ENCODE assay signal across 35 cellular contexts in the genomic region with DNA sequence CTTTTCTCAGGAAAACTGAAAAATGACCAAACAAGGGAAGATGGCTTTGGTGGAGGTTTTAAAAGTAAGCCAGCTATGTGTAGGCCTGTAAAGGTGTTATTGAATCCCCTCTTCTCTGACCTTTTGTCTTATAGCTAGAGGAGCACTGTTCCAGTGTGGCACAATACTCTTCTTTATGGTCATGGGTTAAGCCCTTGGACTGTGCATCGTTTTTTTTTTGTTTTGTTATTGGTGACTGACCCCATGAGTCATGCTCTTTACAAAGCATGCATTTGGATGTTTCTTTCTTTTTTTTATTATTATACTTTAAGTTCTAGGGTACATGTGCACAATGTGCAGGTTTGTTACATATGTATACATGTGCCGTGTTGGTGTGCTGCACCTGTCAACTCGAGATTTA. TPM values are rescaled to one million over a fixed set of nuclear protein-coding genes. Genes with fewer than 3 reads are reported as not detected.
DNase-seq lines count a peak whose midpoint lies in the region; ATAC-seq and TF ChIP-seq lines count a peak whose summit lies in the region.
"Had no signal": no experiment of that assay in that cellular context is flagged by ENCODE, and none has a peak within 500 bp of the region (broad histone marks: within the 10 kb centered on the region; RNA-seq: fewer than 3 reads in every experiment).

No MANE protein-coding gene starts in this region.

- no peak overlapping the region for H2AFZ ChIP-seq in neural progenitor cell (replicated peaks)
- H2AFZ ChIP-seq: parathyroid adenoma had no signal

- no peaks in the 10 kb centered on the region for H3K9me3 Mint-ChIP-seq in neural progenitor cell
- H3K9me3 Mint-ChIP-seq: activated naive CD8-positive, alpha-beta T cell treated with anti-CD3 and anti-CD28 coated beads, Interleukin-2, amount 50 U/mL, for 24 hours; activated T-cell treated with anti-CD3 and anti-CD28 coated beads, Interleukin-2, amount 50 U/mL, for 24 hours; CD8-positive, alpha-beta memory T cell; nephron progenitor cell; stimulated activated naive CD8-positive, alpha-beta T cell treated with anti-CD3 and anti-CD28 coated beads, Interleukin-15, Interleukin-2, amounts not matched to agents 100 ng/mL and 50 ng/mL, for 24 hours had no signal

- DNase-seq in DMS53 (lab: John Stamatoyannopoulos, UW) (peak; percentile 15), DMS53 treated with DMSO at 0.1 percent for 48 hours (lab: John Stamatoyannopoulos, UW; ENCODE audit: unreplicated experiment) (no peak), amniotic epithelial cell (ENCODE audit: low read depth) (peak; percentile 26), fibroblast of peridontal ligament (ENCODE audit: extremely low read depth) (peak; percentile 40), neural progenitor cell (ENCODE audit: low spot score) (no peak), heart right ventricle (no peak)
- no peak for DNase-seq in central memory CD4-positive, alpha-beta T cell
- DNase-seq: activated CD4-positive, alpha-beta T cell treated with anti-CD3 and anti-CD28 coated beads for 4 hours; activated CD8-positive, alpha-beta memory T cell treated with anti-CD3 and anti-CD28 coated beads for 24 hours; activated gamma-delta T cell treated with Interleukin-2 at 50 U/mL for 16 hours; activated naive CD8-positive, alpha-beta T cell treated with anti-CD3 and anti-CD28 coated beads, Interleukin-2, amount 50 U/mL, for 24 hours; activated T-cell treated with anti-CD3 and anti-CD28 coated beads, Interleukin-2, amount 50 U/mL, for 24 hours; AML-193; CD8-positive, alpha-beta memory T cell; cortex of kidney; DMS153; hypothalamus; left ventricle myocardium superior; mucosa of descending colon; NCI-H1092; NCI-H187; NCI-H2171 treated with DMSO at 0.1 percent for 48 hours; NCI-H526; nephron progenitor cell; sigmoid colon; SJCRH30; T-helper 17 cell; thyroid gland had no signal

- H3K4me2 ChIP-seq in skeletal muscle satellite cell (ENCODE audit: low read length) (peak overlapping the region; percentile 7), neural progenitor cell (no peak overlapping the region)

- no peaks in the 10 kb centered on the region for H3K36me3 Mint-ChIP-seq in neural progenitor cell
- H3K36me3 Mint-ChIP-seq: CD8-positive, alpha-beta memory T cell had no signal

- no peaks in the 10 kb centered on the region for H3K79me2 ChIP-seq in neural progenitor cell (ENCODE audit: low read depth)
- H3K79me2 ChIP-seq: parathyroid adenoma had no signal

- H3K36me3 ChIP-seq in skeletal muscle satellite cell (ENCODE audit: insufficient read depth, low read length) (no peaks in the 10 kb centered on the region), neural progenitor cell (no peaks in the 10 kb centered on the region), heart right ventricle (peaks cover 0 to 52% (median 0%) of the 10 kb centered on the region in 9 donors)
- H3K36me3 ChIP-seq: breast epithelium, sigmoid colon, SJCRH30, thyroid gland had no signal

- H3K27me3 ChIP-seq in skeletal muscle satellite cell (ENCODE audit: control insufficient read depth, insufficient read depth, low read length), result no peaks in the 10 kb centered on the region
- H3K27me3 ChIP-seq in neural progenitor cell, result no peaks in the 10 kb centered on the region
- H3K27me3 ChIP-seq in heart right ventricle, result no peaks in the 10 kb centered on the region
- H3K27me3 ChIP-seq: breast epithelium, sigmoid colon, SJCRH30, thyroid gland had no signal

- H3K4me3 Mint-ChIP-seq in neural progenitor cell, result no peak overlapping the region
- H3K4me3 Mint-ChIP-seq: activated naive CD8-positive, alpha-beta T cell treated with anti-CD3 and anti-CD28 coated beads, Interleukin-2, amount 50 U/mL, for 24 hours; activated T-cell treated with anti-CD3 and anti-CD28 coated beads, Interleukin-2, amount 50 U/mL, for 24 hours; CD8-positive, alpha-beta memory T cell; nephron progenitor cell; stimulated activated naive CD8-positive, alpha-beta T cell treated with anti-CD3 and anti-CD28 coated beads, Interleukin-15, Interleukin-2, amounts not matched to agents 100 ng/mL and 50 ng/mL, for 24 hours; T-helper 17 cell had no signal

- peaks cover 2% of the 10 kb centered on the region for H3K27me3 Mint-ChIP-seq in neural progenitor cell (ENCODE audit: insufficient read depth, low read depth)
- H3K27me3 Mint-ChIP-seq: activated naive CD8-positive, alpha-beta T cell treated with anti-CD3 and anti-CD28 coated beads, Interleukin-2, amount 50 U/mL, for 24 hours; activated T-cell treated with anti-CD3 and anti-CD28 coated beads, Interleukin-2, amount 50 U/mL, for 24 hours; stimulated activated naive CD8-positive, alpha-beta T cell treated with anti-CD3 and anti-CD28 coated beads, Interleukin-15, Interleukin-2, amounts not matched to agents 100 ng/mL and 50 ng/mL, for 24 hours; T-helper 17 cell had no signal

- H3F3A ChIP-seq in neural progenitor cell (ENCODE audit: low read depth), result no peaks in the 10 kb centered on the region

- WGBS in heart right ventricle, 2 donors, result 67 to 84% methylated on average over 3 of the region's 3 CpGs

- no peaks in the 10 kb centered on the region for H3K9me3 ChIP-seq in skeletal muscle satellite cell (replicated peaks; ENCODE audit: low read length)
- no peaks in the 10 kb centered on the region for H3K9me3 ChIP-seq in neural progenitor cell (ENCODE audit: low read depth)
- H3K9me3 ChIP-seq in heart right ventricle, result no peaks in the 10 kb centered on the region
- H3K9me3 ChIP-seq: breast epithelium, mucosa of descending colon, sigmoid colon, SJCRH30, thyroid gland had no signal

- no peak overlapping the region for H3K27ac Mint-ChIP-seq in neural progenitor cell
- H3K27ac Mint-ChIP-seq: activated naive CD8-positive, alpha-beta T cell treated with anti-CD3 and anti-CD28 coated beads, Interleukin-2, amount 50 U/mL, for 24 hours; activated T-cell treated with anti-CD3 and anti-CD28 coated beads, Interleukin-2, amount 50 U/mL, for 24 hours; CD8-positive, alpha-beta memory T cell; nephron progenitor cell; stimulated activated naive CD8-positive, alpha-beta T cell treated with anti-CD3 and anti-CD28 coated beads, Interleukin-15, Interleukin-2, amounts not matched to agents 100 ng/mL and 50 ng/mL, for 24 hours; T-helper 17 cell had no signal

- intact Hi-C loops in heart right ventricle (cut with DNase I), result no loop called here

- peaks cover 3% of the 10 kb centered on the region for H3K4me1 Mint-ChIP-seq in neural progenitor cell
- H3K4me1 Mint-ChIP-seq: activated naive CD8-positive, alpha-beta T cell treated with anti-CD3 and anti-CD28 coated beads, Interleukin-2, amount 50 U/mL, for 24 hours; CD8-positive, alpha-beta memory T cell; T-helper 17 cell had no signal

- no peak for ATAC-seq in heart right ventricle
- ATAC-seq: activated naive CD8-positive, alpha-beta T cell treated with anti-CD3 and anti-CD28 coated beads, Interleukin-2, amount 50 U/mL, for 24 hours; left ventricle myocardium superior; mucosa of descending colon; T-helper 17 cell had no signal

- no peak for TF ChIP-seq CTCF in neural progenitor cell (IDR thresholded peaks at IDR 0.05)
- no peak for TF ChIP-seq CTCF in heart right ventricle (IDR thresholded peaks at IDR 0.05)

- H4K20me1 ChIP-seq in neural progenitor cell (ENCODE audit: low read depth), result no peaks in the 10 kb centered on the region

- H3K9ac ChIP-seq in skeletal muscle satellite cell (ENCODE audit: low read depth, low read length) (no peak overlapping the region), neural progenitor cell (no peak overlapping the region)
- H3K9ac ChIP-seq: parathyroid adenoma had no signal

- H3K4me1 ChIP-seq in skeletal muscle satellite cell (ENCODE audit: control insufficient read depth, insufficient read depth, low read length) (peaks cover 7% of the 10 kb centered on the region), neural progenitor cell (no peaks in the 10 kb centered on the region), heart right ventricle (no peaks in the 10 kb centered on the region)
- H3K4me1 ChIP-seq: breast epithelium, sigmoid colon, SJCRH30, thyroid gland had no signal

- no peak overlapping the region for H3K27ac ChIP-seq in neural progenitor cell
- H3K27ac ChIP-seq in heart right ventricle, result no peak overlapping the region
- H3K27ac ChIP-seq: 22Rv1, breast epithelium, parathyroid adenoma, sigmoid colon, SJCRH30, thyroid gland had no signal

- H3K4me3 ChIP-seq in skeletal muscle satellite cell (ENCODE audit: low read length) (no peak overlapping the region), neural progenitor cell (no peak overlapping the region), heart right ventricle (no peak overlapping the region)
- H3K4me3 ChIP-seq: breast epithelium, mucosa of descending colon, sigmoid colon, SJCRH30, thyroid gland had no signal

RNA-seq across cellular contexts. Expression of gene FAM25A, which starts 19.6 kb away (rescaled TPM):
- not detected in 2 replicates for total RNA-seq in skeletal muscle satellite cell (2012; rRNA removed)
- not detected in 2 replicates for total RNA-seq in neural progenitor cell (ENCODE audit: low replicate concordance)
- not detected for total RNA-seq in heart right ventricle
- polyA plus RNA-seq in heart right ventricle, result not detected
- total RNA-seq: breast epithelium; CD8-positive, alpha-beta memory T cell; frontal cortex; H1; left ventricle myocardium superior; mucosa of descending colon; sigmoid colon; SJCRH30; T-helper 17 cell; thyroid gland had no signal
- polyA plus RNA-seq: CD8-positive, alpha-beta memory T cell; H1; sigmoid colon had no signal

RNA-seq across cellular contexts. Expression of gene ADIRF, which starts 32.2 kb away (rescaled TPM):
- 21.3 and 26.2 TPM in 2 replicates for total RNA-seq in skeletal muscle satellite cell (2012; rRNA removed)
- total RNA-seq in neural progenitor cell (ENCODE audit: low replicate concordance) (not detected in 2 replicates), heart right ventricle (100 to 1,000 TPM in 1 of 10 donors, 10 to 100 TPM in 9; 18.5 to 113 (median 40.4) TPM)
- polyA plus RNA-seq in heart right ventricle, result 100 to 1,000 TPM; 174 to 234 TPM
- total RNA-seq: CD8-positive, alpha-beta memory T cell; H1 had no signal
- polyA plus RNA-seq: CD8-positive, alpha-beta memory T cell; H1 had no signal

RNA-seq across cellular contexts. Expression of gene SNCG, which starts 42.1 kb away (rescaled TPM):
- total RNA-seq in skeletal muscle satellite cell (2012; rRNA removed), result 6.3 and 10.6 TPM in 2 replicates
- total RNA-seq in neural progenitor cell (ENCODE audit: low replicate concordance) (not detected in 2 replicates), heart right ventricle (10 to 100 TPM in 9 of 10 donors, 1 to 10 TPM in 1; 9.4 to 21.4 (median 12.6) TPM)
- 10 to 100 TPM; 35.2 to 68.0 TPM for polyA plus RNA-seq in heart right ventricle
- total RNA-seq: CD8-positive, alpha-beta memory T cell; T-helper 17 cell had no signal
- polyA plus RNA-seq: CD8-positive, alpha-beta memory T cell had no signal

RNA-seq across cellular contexts. Expression of gene MMRN2, which starts 43.1 kb away (rescaled TPM):
- 2.5 and 2.8 TPM in 2 replicates for total RNA-seq in skeletal muscle satellite cell (2012; rRNA removed)
- total RNA-seq in neural progenitor cell (ENCODE audit: low replicate concordance), result 0.28 and 1.4 TPM in 2 replicates
- total RNA-seq in heart right ventricle, result 10 to 100 TPM; 23.4 to 43.2 (median 36.2) TPM
- polyA plus RNA-seq in heart right ventricle, result 10 to 100 TPM; 22.5 to 31.7 TPM
- total RNA-seq: CD8-positive, alpha-beta memory T cell had no signal
- polyA plus RNA-seq: CD8-positive, alpha-beta memory T cell had no signal

Comparison
In these comparisons a context has a peak if more than half of its experiments do, and no peak if none do; other contexts are left out.
1. DNase-seq: peak in DMS53 (single experiment), amniotic epithelial cell (single experiment) and fibroblast of peridontal ligament (single experiment); none in DMS53 treated with DMSO at 0.1 percent for 48 hours (single experiment), neural progenitor cell (single experiment), central memory CD4-positive, alpha-beta T cell (single experiment) and heart right ventricle (0 of 2).
2. RNA of gene ADIRF, which starts 32.2 kb away (total RNA-seq): 18.5 to 113 TPM in heart right ventricle; not detected in neural progenitor cell; every median in the first group is over 10 times any median in the second.
3. RNA of gene SNCG, which starts 42.1 kb away (total RNA-seq): 9.4 to 21.4 TPM in heart right ventricle; not detected in neural progenitor cell; every median in the first group is over 10 times any median in the second.